In the genomic region with DNA sequence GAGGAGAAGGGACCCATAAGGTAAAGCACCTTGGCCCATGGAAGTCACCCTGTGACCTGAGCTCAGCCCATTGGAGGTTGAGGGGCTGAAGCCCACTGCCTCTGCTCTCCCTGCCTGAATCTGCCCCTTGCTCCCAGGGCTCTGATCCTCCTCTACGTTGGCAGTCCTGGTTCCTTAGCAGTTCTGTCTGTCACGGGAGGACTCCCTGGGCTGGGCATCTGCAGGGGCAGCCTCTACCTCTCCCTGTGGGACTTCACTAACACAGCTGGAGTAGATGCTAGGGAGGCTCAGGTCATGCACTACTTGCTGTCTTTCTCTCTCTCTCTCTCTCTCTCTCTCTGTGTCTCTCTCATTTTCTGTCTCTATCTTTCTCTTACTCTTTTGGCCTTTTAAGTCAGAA, we compare ENCODE assay signal across 8 cellular contexts. TPM values are rescaled to one million over a fixed set of nuclear protein-coding genes. Genes with fewer than 3 reads are reported as not detected.
A peak's percentile ranks its signal among the peaks of the same experiment; 100 is the strongest.
DNase-seq lines count a peak whose midpoint lies in the region; ATAC-seq, FAIRE-seq and TF ChIP-seq lines count a peak whose summit lies in the region.

No MANE protein-coding gene starts in this region.

- 68% methylated on average over 2 of the region's 2 CpGs for WGBS in K562 (ENCODE audit: insufficient coverage, low coverage, missing lambda C conversion rate)

- in situ Hi-C loops in K562 (cut with MboI) = no loop called here

- CTCF ChIA-PET in K562 (lab: Yijun Ruan, JAX; ENCODE audit: low intra/inter-chr PET ratio) = no interaction called here

- H3K9ac ChIP-seq in K562 (ENCODE audit: insufficient read depth in 1 of 2, low read depth in 2 of 2, low read length in 2 of 2) = peak overlapping the region in 1 of 2 experiments; percentile 87; a peak in 2 of 4 replicates

- POLR2A ChIA-PET in K562 (lab: Yijun Ruan, JAX) = interaction anchor here (0.8 to 2.1 kb wide), 3 partner anchors 9 to 50 kb away, joined by 3 to 10 read pairs (median 3); no protein-coding TSS in a partner anchor

- H3K4me3 ChIP-seq in GM06990 (replicated peaks; ENCODE audit: low read depth, low read length) = peak overlapping the region; percentile 7
- no peak overlapping the region for H3K4me3 ChIP-seq in K562

- peaks cover 99% of the 10 kb centered on the region for H3K79me2 ChIP-seq in K562 (ENCODE audit: control insufficient read depth, insufficient read depth, low read length)

- no peak overlapping the region for H2AFZ ChIP-seq in K562 (ENCODE audit: low read depth, low read length)

- H3K4me1 ChIP-seq in K562 (replicated peaks in 1 of 2; ENCODE audit: control insufficient read depth in 2 of 2, insufficient read depth in 2 of 2, low read length in 2 of 2) = peaks cover 63 to 65% of the 10 kb centered on the region in 2 experiments

- no peak for TF ChIP-seq CTCF in GM06990 (IDR thresholded peaks at IDR 0.05; ENCODE audit: insufficient read depth, low read length, poor library complexity, severe bottlenecking)
- TF ChIP-seq CTCF in K562 (IDR thresholded peaks at IDR 0.05 in 2 of 3, conservative IDR thresholded peaks at IDR 0.05 in 1 of 3; ENCODE audit: insufficient read depth in 2 of 3, low read depth in 1 of 3, low read length in 3 of 3) = no peak

- H3K27me3 ChIP-seq in GM06990 (replicated peaks; ENCODE audit: control insufficient read depth, insufficient read depth, low read length) = no peaks in the 10 kb centered on the region
- no peaks in the 10 kb centered on the region for H3K27me3 ChIP-seq in K562 (ENCODE audit: control insufficient read depth in 2 of 2, insufficient read depth in 2 of 2, low read length in 2 of 2)

- no peak for TF ChIP-seq POLR2A in K562 (conservative IDR thresholded peaks at IDR 0.05)

- TF ChIP-seq RAD21 in K562 (CRISPR knock-in tag; conservative IDR thresholded peaks at IDR 0.05 in 1 of 2, IDR thresholded peaks at IDR 0.05 in 1 of 2) = no peak

- FAIRE-seq in K562 (lab: Jason Lieb, UNC) = no peak

- no TSS peak for BruUV-seq in K562 (replicated peaks; lab: Mats Ljungman, UMichigan)

- H3K9me3 ChIP-seq in K562 (replicated peaks; ENCODE audit: control insufficient read depth, insufficient read depth, low read depth, low read length) = no peaks in the 10 kb centered on the region

- peaks cover 3% of the 10 kb centered on the region for H3K36me3 ChIP-seq in GM06990 (ENCODE audit: control insufficient read depth, insufficient read depth, low read length)
- peaks cover 89% of the 10 kb centered on the region for H3K36me3 ChIP-seq in K562 (ENCODE audit: control insufficient read depth, insufficient read depth, low read length)

- peak overlapping the region; percentile 34; the same call in 1 of the 2 replicates for H3K4me2 ChIP-seq in K562 (ENCODE audit: insufficient read depth, low read length)

- no peak overlapping the region; the same call in 2 of the 3 replicates for H3K27ac ChIP-seq in K562 (ENCODE audit: extremely low read depth, low read depth, low read length)

- intact Hi-C loops in K562 (cut with micrococcal nuclease) = no loop called here

- ATAC-seq in GM19452 (IDR thresholded peaks at IDR 0.05; ENCODE audit: unreplicated experiment) (peak; percentile 28), HG03108 (IDR thresholded peaks at IDR 0.05; ENCODE audit: unreplicated experiment) (peak; percentile 15), K562 (no peak)

- TF ChIP-seq EP300 in K562 (IDR thresholded peaks at IDR 0.05; ENCODE audit: low read length) = no peak

- peaks cover 9% of the 10 kb centered on the region for H3K9me1 ChIP-seq in K562 (ENCODE audit: control insufficient read depth, insufficient read depth, low read length)

- peak; percentile 39 for DNase-seq in GM06990 (ENCODE audit: extremely low read depth, insufficient read length)
- DNase-seq in K562 (ENCODE audit: extremely low read depth in 1 of 4, low spot score in 3 of 4) = no peak
- DNase-seq in stimulated activated CD4-positive, alpha-beta T cell treated with anti-CD3 and anti-CD28 coated beads, Interleukin-15, amount 100 ng/mL, for 24 hours = no peak
- DNase-seq in iPS-NIHi7 (ENCODE audit: extremely low spot score) = no peak
- DNase-seq in HPDE6-E6E7 (ENCODE audit: extremely low spot score) = no peak
- DNase-seq in NCI-H526 treated with DMSO at 0.1 percent for 48 hours (lab: John Stamatoyannopoulos, UW) = no peak

- peaks cover 40% of the 10 kb centered on the region for H4K20me1 ChIP-seq in K562 (replicated peaks; ENCODE audit: control insufficient read depth, insufficient read depth, low read length)

TF ChIP-seq in K562, 482 proteins besides CTCF, POLR2A, EP300 and RAD21:
- TF ChIP-seq HNRNPK (IDR thresholded peaks at IDR 0.05; ENCODE audit: low read depth, low read length, poor library complexity, severe bottlenecking) (no peak), POLR2B (IDR thresholded peaks at IDR 0.05; ENCODE audit: low read depth, partially characterized antibody) (no peak), BRCA1 (IDR thresholded peaks at IDR 0.05) (no peak), BRCA1 (CRISPR knock-in tag; IDR thresholded peaks at IDR 0.05) (no peak)
- TF ChIP-seq, protein P1, sequence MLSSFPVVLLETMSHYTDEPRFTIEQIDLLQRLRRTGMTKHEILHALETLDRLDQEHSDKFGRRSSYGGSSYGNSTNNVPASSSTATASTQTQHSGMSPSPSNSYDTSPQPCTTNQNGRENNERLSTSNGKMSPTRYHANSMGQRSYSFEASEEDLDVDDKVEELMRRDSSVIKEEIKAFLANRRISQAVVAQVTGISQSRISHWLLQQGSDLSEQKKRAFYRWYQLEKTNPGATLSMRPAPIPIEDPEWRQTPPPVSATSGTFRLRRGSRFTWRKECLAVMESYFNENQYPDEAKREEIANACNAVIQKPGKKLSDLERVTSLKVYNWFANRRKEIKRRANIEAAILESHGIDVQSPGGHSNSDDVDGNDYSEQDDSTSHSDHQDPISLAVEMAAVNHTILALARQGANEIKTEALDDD (IDR thresholded peaks at IDR 0.05) = no peak

RNA-seq across cellular contexts. Expression of a gene that starts 8.7 kb away (rescaled TPM):
- total RNA-seq in K562 (2011; cell fraction: chromatin; rRNA removed; ENCODE audit: low replicate concordance) = 120 and 158 TPM in 2 replicates
- 166 and 169 TPM in 2 replicates for total RNA-seq in K562 (2011; cell fraction: nucleolus; rRNA removed)
- total RNA-seq in K562 (2011; cell fraction: nucleoplasm; rRNA removed) = 154 and 197 TPM in 2 replicates
- total RNA-seq in K562 (2014; rRNA removed) (282 and 367 TPM in 2 replicates), K562 (2014; rRNA removed; fragmentation: Illumina TruSeq; extraction: Trizol) (121 and 155 TPM in 2 replicates), K562 (2015; rRNA removed; fragmentation: Illumina TruSeq; extraction: Trizol) (174 and 181 TPM in 2 replicates), K562 (2021) (194 and 210 TPM in 2 replicates)
- polyA plus RNA-seq in K562 (2011; rRNA removed) (241 and 252 TPM in 2 replicates), K562 (2014; fragmentation: Illumina TruSeq; extraction: Trizol) (202 and 211 TPM in 2 replicates), K562 (2014; fragmentation: Nextera tagmentation; extraction: Ambion mirVana) (10 to 100 TPM; 50.6 to 53.7 TPM), K562 (2014; rRNA removed) (229 and 299 TPM in 2 replicates)
- polyA plus RNA-seq in K562 (2011; cell fraction: cytosol; rRNA removed) = 439 and 540 TPM in 2 replicates
- polyA plus RNA-seq in K562 (2011; cell fraction: nucleus; rRNA removed) = 132 and 178 TPM in 2 replicates
- 183 and 349 TPM in 2 replicates for polyA plus RNA-seq in K562 (2012)
- 144 and 198 TPM in 2 replicates for polyA minus RNA-seq in K562 (2011; rRNA and poly(A)+ RNA removed)
- 95.9 and 113 TPM in 2 replicates for polyA minus RNA-seq in K562 (2011; cell fraction: cytosol; rRNA and poly(A)+ RNA removed)
- polyA minus RNA-seq in K562 (2011; cell fraction: nucleus; rRNA and poly(A)+ RNA removed) = 29.8 and 52.5 TPM in 2 replicates
